Comparison of ENCODE assay signal across 8 cellular contexts in the genomic region with DNA sequence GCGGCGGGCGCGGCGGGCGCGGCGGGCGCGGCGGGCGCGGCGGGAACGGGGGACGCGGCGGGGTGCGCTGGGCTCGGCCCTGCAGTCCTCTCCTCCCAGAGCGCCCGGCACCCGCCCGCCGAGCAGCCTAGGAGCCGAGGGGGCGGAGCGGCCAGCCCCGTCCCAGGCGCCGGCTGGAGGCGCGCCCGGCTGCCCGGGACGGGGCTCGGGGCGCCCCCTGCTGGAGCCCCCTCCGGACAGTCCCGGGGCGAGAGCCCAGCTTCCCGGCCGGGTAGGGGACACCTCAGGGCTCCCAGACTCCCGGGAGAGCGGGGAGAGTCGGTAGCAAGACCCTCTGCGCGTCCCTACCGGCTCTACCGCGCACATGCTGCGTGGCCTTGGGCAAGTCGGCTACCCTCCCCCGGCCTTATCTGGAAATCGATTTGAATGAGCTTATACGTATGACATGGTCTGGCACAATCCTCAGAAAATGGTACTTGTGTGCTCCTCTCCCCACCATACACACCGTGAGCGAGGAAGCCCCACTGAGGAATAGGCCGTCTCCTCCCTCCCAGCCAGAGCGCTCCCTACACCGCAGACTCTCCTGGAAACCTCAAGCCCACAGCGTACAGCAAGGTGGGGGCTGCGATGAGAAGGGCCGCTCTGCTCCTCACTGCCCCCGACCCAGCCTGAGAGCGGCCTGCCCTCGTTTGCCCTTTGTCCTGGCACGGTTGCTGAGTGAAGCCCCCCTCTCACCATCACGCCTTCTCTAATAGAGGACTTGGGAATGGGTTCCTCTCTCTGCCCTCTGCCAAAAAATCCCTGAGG. TPM values are rescaled to one million over a fixed set of nuclear protein-coding genes. Genes with fewer than 3 reads are reported as not detected.
DNase-seq lines count a peak whose midpoint lies in the region; ATAC-seq and TF ChIP-seq lines count a peak whose summit lies in the region.

DAPK2 (minus strand) TSS at position 139 of the 807 bp plus-strand sequence. CDS start 6,224 bp downstream, outside the sequence.

- H3K27me3 ChIP-seq in right atrium auricular region, result no peaks in the 10 kb centered on the region
- no peaks in the 10 kb centered on the region for H3K27me3 ChIP-seq in psoas muscle (ENCODE audit: insufficient read depth in 3 of 3, low read length in 2 of 3)

- peak within 1 kb of the TSS; percentile 71 to 77 for H3K4me3 ChIP-seq in right atrium auricular region
- peak within 1 kb of the TSS; percentile 87 for H3K4me3 ChIP-seq in psoas muscle

- TF ChIP-seq RAD21 in Ishikawa (IDR thresholded peaks at IDR 0.05; ENCODE audit: low read depth), result peak; percentile 52; the same call in 1 of the 2 replicates

- peak within 1 kb of the TSS; percentile 78 for H3K4me3 Mint-ChIP-seq in T-helper 17 cell

- H3K36me3 Mint-ChIP-seq in T-helper 17 cell (ENCODE audit: low read depth), result peaks cover 2% of the 10 kb centered on the region

- intact Hi-C loops in psoas muscle (cut with DNase I), result loop anchor here (5.0 to 10.0 kb wide), 6 partner anchors 64 to 294 kb away; partner anchors contain the start of gene HERC1 (in 1 of the 2)

- peaks cover 34% of the 10 kb centered on the region for H3K27me3 Mint-ChIP-seq in T-helper 17 cell

- peaks cover 13% of the 10 kb centered on the region for H3K4me1 Mint-ChIP-seq in T-helper 17 cell

- peak within 1 kb of the TSS; percentile 87 to 91 for H3K27ac ChIP-seq in right atrium auricular region
- peak within 1 kb of the TSS; percentile 73 for H3K27ac ChIP-seq in psoas muscle

- H3K9me3 ChIP-seq in T-helper 17 cell (ENCODE audit: control insufficient read depth, low read length, poor library complexity, severe bottlenecking) (no peaks in the 10 kb centered on the region), right atrium auricular region (no peaks in the 10 kb centered on the region), psoas muscle (no peaks in the 10 kb centered on the region)

- ATAC-seq in GM19023 (IDR thresholded peaks at IDR 0.05; ENCODE audit: unreplicated experiment), result peak; percentile 46
- ATAC-seq in T-helper 17 cell, result peak; percentile 89
- peak; percentile 88 to 94 (median 92) for ATAC-seq in psoas muscle

- H3K4me1 ChIP-seq in right atrium auricular region, result peaks cover 0 to 41% of the 10 kb centered on the region in 2 donors
- H3K4me1 ChIP-seq in psoas muscle, result peaks cover 34% of the 10 kb centered on the region

- H3K27ac Mint-ChIP-seq in T-helper 17 cell, result peak within 1 kb of the TSS; percentile 21

- TF ChIP-seq EP300 in Ishikawa (IDR thresholded peaks at IDR 0.05; ENCODE audit: borderline replicate concordance), result no peak

- WGBS in psoas muscle, 3 donors, result 8 to 16% (median 15%) methylated on average over 39 to 63 of the region's 69 CpGs

- peak; percentile 84 to 89 for TF ChIP-seq CTCF in right atrium auricular region (IDR thresholded peaks at IDR 0.05)
- peak; percentile 88 for TF ChIP-seq CTCF in psoas muscle (IDR thresholded peaks at IDR 0.05)

- H3K36me3 ChIP-seq in right atrium auricular region, result no peaks in the 10 kb centered on the region
- no peaks in the 10 kb centered on the region for H3K36me3 ChIP-seq in psoas muscle (ENCODE audit: insufficient read depth in 1 of 2, low read depth in 1 of 2)

- DNase-seq in AG08395 (ENCODE audit: low spot score) (peak; percentile 95), T-helper 17 cell (peak; percentile 58 to 64 (median 60)), amygdala (lab: John Stamatoyannopoulos, UW) (peak in 46 of 56 donors; percentile 9 to 81 (median 48)), right atrium auricular region (ENCODE audit: low spot score) (peak; percentile 64), psoas muscle (peak; percentile 79 to 87), ureter (ENCODE audit: low spot score) (peak; percentile 58)

TF ChIP-seq in Ishikawa, 13 proteins besides CTCF, POLR2A, EP300 and RAD21:
- TF ChIP-seq, protein P1, sequence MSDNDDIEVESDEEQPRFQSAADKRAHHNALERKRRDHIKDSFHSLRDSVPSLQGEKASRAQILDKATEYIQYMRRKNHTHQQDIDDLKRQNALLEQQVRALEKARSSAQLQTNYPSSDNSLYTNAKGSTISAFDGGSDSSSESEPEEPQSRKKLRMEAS (IDR thresholded peaks at IDR 0.05), result no peak
- no peak for TF ChIP-seq EGR1 (IDR thresholded peaks at IDR 0.05)
- no peak for TF ChIP-seq CREB1 (IDR thresholded peaks at IDR 0.05; ENCODE audit: low read depth)
- TF ChIP-seq TAF1 (IDR thresholded peaks at IDR 0.05; ENCODE audit: low read depth), result no peak
- TF ChIP-seq NFIC (IDR thresholded peaks at IDR 0.05), result no peak
- TF ChIP-seq YY1 (IDR thresholded peaks at IDR 0.05; ENCODE audit: low read depth), result no peak
- TF ChIP-seq TCF12 (IDR thresholded peaks at IDR 0.05; ENCODE audit: low read depth), result no peak
- no peak; the same call in 1 of the 2 replicates for TF ChIP-seq ZBTB7A (IDR thresholded peaks at IDR 0.05; ENCODE audit: low read depth)
- TF ChIP-seq REST (IDR thresholded peaks at IDR 0.05; ENCODE audit: low read depth), result no peak
- no peak for TF ChIP-seq FOXM1 (IDR thresholded peaks at IDR 0.05; ENCODE audit: borderline replicate concordance, low read depth)
- TF ChIP-seq CEBPB (IDR thresholded peaks at IDR 0.05), result no peak
- TF ChIP-seq USF1 (IDR thresholded peaks at IDR 0.05), result no peak

RNA-seq across cellular contexts. Expression of gene DAPK2, which starts in this region (rescaled TPM):
- total RNA-seq in T-helper 17 cell (1 to 10 TPM; 1.6 to 2.7 TPM), right atrium auricular region (10 to 100 TPM; 28.8 to 57.6 TPM), psoas muscle (10 to 100 TPM; 44.3 to 65.6 (median 54.6) TPM), ureter (9.0 TPM)
- 10 to 100 TPM in 2 of 3 donors, 1 to 10 TPM in 1; 3.7 to 41.1 (median 13.4) TPM for polyA plus RNA-seq in psoas muscle

Comparison
In these comparisons a context has a peak if more than half of its experiments do, and no peak if none do; other contexts are left out.
1. Peak in every context shown above with its lines: DNase-seq, ATAC-seq, H3K4me3 ChIP-seq and H3K27ac ChIP-seq.